ENCODE assay signal across 36 cellular contexts in genomic region chr6:114297135-114297534, GRCh38. TPM values are rescaled to one million over a fixed set of nuclear protein-coding genes. Genes with fewer than 3 reads are reported as not detected.
"Had no signal": no experiment of that assay in that cellular context is flagged by ENCODE, and none has a peak within 500 bp of the region (broad histone marks: within the 10 kb centered on the region; RNA-seq: fewer than 3 reads in every experiment).

No MANE protein-coding gene starts in this region.

- H3K27ac ChIP-seq: PC-9, RWPE1, SJCRH30, SK-N-MC had no signal

- H3K4me2 ChIP-seq: PC-9 had no signal

- H3K36me3 ChIP-seq: MG63, SJCRH30 had no signal

- H3K27me3 ChIP-seq: MG63, SJCRH30 had no signal

- H3K9me3 ChIP-seq: MG63, SJCRH30 had no signal

- H3K4me1 ChIP-seq: SJCRH30 had no signal

- DNase-seq: Kasumi-1, NCI-H1048, NCI-H1092 treated with DMSO at 0.1 percent for 48 hours, NCI-H1105 treated with DMSO at 0.1 percent for 48 hours, NCI-H1417, NCI-H1436, NCI-H146, NCI-H1694, NCI-H187, NCI-H1930, NCI-H2029 treated with DMSO at 0.1 percent for 48 hours, NCI-H2081 treated with DMSO at 0.1 percent for 48 hours, NCI-H2107, NCI-H2171, NCI-H226, NCI-H446 treated with DMSO at 0.1 percent for 48 hours, NCI-H510A, NCI-H524, NCI-H526, NCI-H69, NCI-H748 treated with DMSO at 0.1 percent for 48 hours, NCI-H82, PC-9, SHP77, SIG-M5, SJCRH30 had no signal

- ATAC-seq: Panc1, Right ventricle myocardium inferior, SK-N-SH treated with all-trans-retinoic acid at 6 μM for 48 hours had no signal

- H3K4me3 ChIP-seq: MG63, PC-9, SJCRH30, SK-N-MC had no signal

- FAIRE-seq: RCC 7860 had no signal

RNA-seq across cellular contexts. Expression of gene HS3ST5, which starts 45.7 kb away (rescaled TPM):
- total RNA-seq: M059J, OCI-LY7, Right ventricle myocardium inferior, RPMI7951 had no signal
